Comparison of ENCODE assay signal across 9 cellular contexts in the genomic region with DNA sequence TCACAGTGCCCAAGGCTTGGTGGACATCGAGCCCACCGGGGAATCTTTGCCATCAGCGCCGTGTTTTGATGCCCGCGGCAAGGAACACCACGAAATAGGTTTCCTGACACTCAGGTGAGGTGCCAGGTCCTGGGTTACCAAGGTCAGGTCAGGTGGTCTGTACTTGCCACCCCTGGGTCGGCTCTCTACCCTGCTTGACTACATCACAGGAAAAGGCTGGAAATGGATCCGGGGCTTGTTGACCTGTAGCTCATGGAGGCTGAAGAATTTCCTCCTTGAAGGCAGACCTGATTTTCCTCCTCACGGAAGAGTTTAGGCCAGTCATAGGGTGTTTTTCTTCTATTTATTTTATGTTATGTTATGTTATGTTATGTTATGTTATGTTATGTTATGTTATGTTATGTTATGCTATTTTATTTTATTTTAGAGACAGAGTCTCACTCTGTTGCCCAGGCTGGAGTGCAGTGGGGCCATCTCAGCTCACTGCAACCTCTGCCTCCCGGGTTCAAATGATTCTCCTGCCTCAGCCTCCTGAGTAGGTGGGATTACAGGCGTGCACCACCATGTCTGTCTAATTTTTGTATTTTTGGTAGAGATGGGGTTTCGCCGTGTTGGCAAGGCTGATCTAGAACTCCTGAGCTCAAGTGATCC. TPM values are rescaled to one million over a fixed set of nuclear protein-coding genes. Genes with fewer than 3 reads are reported as not detected.
DNase-seq lines count a peak whose midpoint lies in the region; ATAC-seq, FAIRE-seq and TF ChIP-seq lines count a peak whose summit lies in the region.
"Not testable (repeated sequence)": the region's sequence is repeated elsewhere in the genome, so short reads cannot be mapped to it uniquely, and the experiment has no call there.
"Had no signal": no experiment of that assay in that cellular context is flagged by ENCODE, and none has a peak within 500 bp of the region (broad histone marks: within the 10 kb centered on the region; RNA-seq: fewer than 3 reads in every experiment).

No MANE protein-coding gene starts in this region.

- not testable (repeated sequence) for TF ChIP-seq CTCF in GM23338 (conservative IDR thresholded peaks at IDR 0.05; ENCODE audit: low read depth in 2 of 2); bronchial epithelial cell (IDR thresholded peaks at IDR 0.05; ENCODE audit: insufficient read depth, low read length, severe bottlenecking); gastroesophageal sphincter (IDR thresholded peaks at IDR 0.05); lung (IDR thresholded peaks at IDR 0.05; ENCODE audit: control extremely low read depth, extremely low read depth)

- not testable (repeated sequence) for H3K9me3 ChIP-seq in gastroesophageal sphincter; lung (ENCODE audit: control insufficient read depth in 2 of 2, insufficient read depth in 1 of 2, low read length in 1 of 2); aorta (ENCODE audit: control insufficient read depth, low read length)

- ATAC-seq in GM23338, result peak; percentile 20
- ATAC-seq in gastroesophageal sphincter; lung (ENCODE audit: insufficient read depth, low FRiP score); aorta (ENCODE audit: low FRiP score): not testable (repeated sequence)

- not testable (repeated sequence) for H3K79me2 ChIP-seq in GM23338 (replicated peaks; ENCODE audit: insufficient read depth)

- not testable (repeated sequence) for H3K36me3 Mint-ChIP-seq in GM23338 (ENCODE audit: low read depth)

- H3K4me3 Mint-ChIP-seq in GM23338, result peak overlapping the region; percentile 78

- peak overlapping the region; percentile 98 for H2AFZ ChIP-seq in GM23338

- H3K9ac ChIP-seq in rectal smooth muscle tissue (ENCODE audit: low read length), result peak overlapping the region; percentile 63

- H3K27ac Mint-ChIP-seq in GM23338, result peak overlapping the region; percentile 77; the same call in 1 of the 2 replicates

- WGBS in gastroesophageal sphincter (ENCODE audit: low coverage in 1 of 2), 2 donors, result 22 to 42% methylated on average over 4 to 5 of the region's 14 CpGs
- 32% methylated on average over 14 of the region's 14 CpGs for WGBS in lung, 2 donors
- 27 to 37% methylated on average over 14 of the region's 14 CpGs for WGBS in aorta, 2 donors

- H3F3A ChIP-seq in GM23338 (replicated peaks; ENCODE audit: low read depth), result peaks cover 10% of the 10 kb centered on the region; the same call in 1 of the 2 replicates

- not testable (repeated sequence) for H3K9me3 Mint-ChIP-seq in GM23338

- not testable (repeated sequence) for TF ChIP-seq POLR2A in gastroesophageal sphincter (IDR thresholded peaks at IDR 0.05)

- peaks cover 14% of the 10 kb centered on the region for H3K27me3 Mint-ChIP-seq in GM23338 (ENCODE audit: insufficient read depth, low read depth, poor library complexity)

- H3K9me2 ChIP-seq in GM23338 (ENCODE audit: insufficient read depth), result not testable (repeated sequence)

- H3K27ac ChIP-seq in GM23338 (ENCODE audit: low read depth) (peak overlapping the region; percentile 85), gastroesophageal sphincter (peak overlapping the region; percentile 68 to 97 (median 92)), lung (ENCODE audit: low read depth in 1 of 2, low read length in 1 of 2) (peak overlapping the region; percentile 95 to 97), rectal smooth muscle tissue (ENCODE audit: low read depth, low read length) (peak overlapping the region; percentile 65), aorta (ENCODE audit: low read depth in 1 of 2, low read length in 2 of 2) (peak overlapping the region; percentile 31 to 59)

- H3K4me1 ChIP-seq in GM23338 (ENCODE audit: insufficient read depth), result peaks cover 13% of the 10 kb centered on the region
- peaks cover 0 to 27% (median 9%) of the 10 kb centered on the region in 3 donors for H3K4me1 ChIP-seq in gastroesophageal sphincter
- peaks cover 0 to 12% of the 10 kb centered on the region in 2 donors for H3K4me1 ChIP-seq in lung (ENCODE audit: control insufficient read depth in 2 of 2, insufficient read depth in 2 of 2, low read length in 2 of 2)
- H3K4me1 ChIP-seq in rectal smooth muscle tissue (ENCODE audit: control insufficient read depth, insufficient read depth, low read length); aorta (ENCODE audit: control insufficient read depth in 1 of 2, insufficient read depth in 2 of 2, low read length in 2 of 2): not testable (repeated sequence)

- not testable (repeated sequence) for H4K20me1 ChIP-seq in GM23338 (replicated peaks; ENCODE audit: insufficient read depth)

- intact Hi-C loops in aorta (cut with DNase I), result not testable (repeated sequence)

- not testable (repeated sequence) for FAIRE-seq in bronchial epithelial cell (lab: Jason Lieb, UNC)

- H3K4me2 ChIP-seq in GM23338, result peak overlapping the region; percentile 93

- DNase-seq in GM23338 (ENCODE audit: low spot score), result peak; percentile 55
- peak; percentile 45 for DNase-seq in NCI-H748 (lab: John Stamatoyannopoulos, UW; ENCODE audit: unreplicated experiment)
- peak; percentile 41 for DNase-seq in activated CD4-positive, CD25-positive, alpha-beta regulatory T cell treated with anti-CD3 and anti-CD28 coated beads, Interleukin-2, amount 50 U/mL, for 72 hours
- not testable (repeated sequence) for DNase-seq in bronchial epithelial cell (ENCODE audit: low read depth); lung (ENCODE audit: low spot score); aorta

- TF ChIP-seq EP300 in gastroesophageal sphincter (IDR thresholded peaks at IDR 0.05), result not testable (repeated sequence)

- H3K4me3 ChIP-seq in GM23338 (peak overlapping the region; percentile 93), bronchial epithelial cell (ENCODE audit: low read depth, low read length) (peak overlapping the region; percentile 80), gastroesophageal sphincter (peak overlapping the region; percentile 61 to 69), lung (peak overlapping the region; percentile 57), rectal smooth muscle tissue (ENCODE audit: low read length) (peak overlapping the region; percentile 81), aorta (ENCODE audit: low read length in 2 of 2) (peak overlapping the region; percentile 5 to 40)

- not testable (repeated sequence) for H3K4me1 Mint-ChIP-seq in GM23338

- not testable (repeated sequence) for H3K36me3 ChIP-seq in GM23338 (ENCODE audit: insufficient read depth); bronchial epithelial cell (ENCODE audit: control insufficient read depth, insufficient read depth, low read length); gastroesophageal sphincter; lung (ENCODE audit: control insufficient read depth in 2 of 2, insufficient read depth in 2 of 2, low read length in 2 of 2); rectal smooth muscle tissue (ENCODE audit: control insufficient read depth, insufficient read depth, low read length); aorta (ENCODE audit: control insufficient read depth in 1 of 2, insufficient read depth in 2 of 2, low read length in 1 of 2)

- not testable (repeated sequence) for H3K27me3 ChIP-seq in GM23338 (ENCODE audit: insufficient read depth); bronchial epithelial cell (ENCODE audit: control insufficient read depth, insufficient read depth, low read length); gastroesophageal sphincter; lung (ENCODE audit: control insufficient read depth, insufficient read depth); rectal smooth muscle tissue (ENCODE audit: control insufficient read depth, insufficient read depth, low read length); aorta (ENCODE audit: control insufficient read depth in 1 of 2, insufficient read depth in 2 of 2, low read length in 1 of 2)

RNA-seq across cellular contexts. Expression of a gene that starts 4.6 kb away (rescaled TPM):
- total RNA-seq in GM23338 (2014; rRNA removed; shearing (Covaris generic)), result 34.4 and 35.8 TPM in 2 replicates
- 17.7 and 18.3 TPM in 2 replicates for polyA plus RNA-seq in GM23338 (2016; fragmentation: Nextera tagmentation; extraction: Ambion mirVana)
- 4.7 and 6.1 TPM in 2 replicates for total RNA-seq in bronchial epithelial cell
- 10 to 100 TPM; 11.8 to 35.3 (median 18.1) TPM for total RNA-seq in gastroesophageal sphincter
- total RNA-seq in lung, result 10 to 100 TPM; 11.5 to 19.0 TPM
- polyA plus RNA-seq in lung, result 10 to 100 TPM in 1 of 2 donors, 1 to 10 TPM in 1; 8.5 to 10.9 TPM
- total RNA-seq in aorta, result 10 to 100 TPM; 20.2 to 23.6 TPM
- polyA plus RNA-seq in aorta, result 1 to 10 TPM; 5.8 to 7.4 TPM

RNA-seq across cellular contexts. Expression of a gene that starts 10.2 kb away (rescaled TPM):
- 6.3 and 8.7 TPM in 2 replicates for total RNA-seq in GM23338 (2014; rRNA removed; shearing (Covaris generic))
- 9.0 and 10.9 TPM in 2 replicates for polyA plus RNA-seq in GM23338 (2016; fragmentation: Nextera tagmentation; extraction: Ambion mirVana)
- 5.5 and 6.4 TPM in 2 replicates for total RNA-seq in bronchial epithelial cell
- total RNA-seq in gastroesophageal sphincter, result 10 to 100 TPM in 2 of 4 donors, 1 to 10 TPM in 2; 4.6 to 21.9 (median 10.8) TPM
- total RNA-seq in lung, result 10 to 100 TPM; 34.8 to 42.1 TPM
- polyA plus RNA-seq in lung, result 10 to 100 TPM; 15.2 to 23.7 TPM
- total RNA-seq in aorta, result 10 to 100 TPM; 10.7 to 32.6 TPM
- 1 to 10 TPM; 6.1 to 7.8 TPM for polyA plus RNA-seq in aorta

RNA-seq across cellular contexts. Expression of a gene that starts 29.7 kb away (rescaled TPM):
- 38.0 and 48.5 TPM in 2 replicates for total RNA-seq in GM23338 (2014; rRNA removed; shearing (Covaris generic))
- polyA plus RNA-seq in GM23338 (2016; fragmentation: Nextera tagmentation; extraction: Ambion mirVana), result 66.7 and 68.0 TPM in 2 replicates
- total RNA-seq in bronchial epithelial cell, result 23.8 and 41.6 TPM in 2 replicates
- total RNA-seq in gastroesophageal sphincter, result 100 to 1,000 TPM in 1 of 4 donors, 10 to 100 TPM in 3; 36.6 to 112 (median 50.5) TPM
- 10 to 100 TPM; 14.7 to 33.1 TPM for total RNA-seq in lung
- polyA plus RNA-seq in lung, result 10 to 100 TPM; 38.3 to 55.5 TPM
- total RNA-seq in aorta, result 10 to 100 TPM; 16.6 to 17.4 TPM
- 10 to 100 TPM; 25.2 to 31.2 TPM for polyA plus RNA-seq in aorta

RNA-seq across cellular contexts. Expression of a gene that starts 47.1 kb away (rescaled TPM):
- not detected in 2 replicates for total RNA-seq in GM23338 (2014; rRNA removed; shearing (Covaris generic))
- not detected in 2 replicates for polyA plus RNA-seq in GM23338 (2016; fragmentation: Nextera tagmentation; extraction: Ambion mirVana)
- total RNA-seq in bronchial epithelial cell, result under 0.01 and 0.26 TPM in 2 replicates
- under 1 TPM in 2 of 4 donors, not detected in 2; 0.31 to 0.82 TPM for total RNA-seq in gastroesophageal sphincter
- total RNA-seq in lung, result not detected
- not detected for polyA plus RNA-seq in lung
- total RNA-seq in aorta, result not detected
- 1 to 10 TPM in 1 of 2 donors, not detected in 1; 1.8 TPM for polyA plus RNA-seq in aorta
- total RNA-seq: H4 had no signal

RNA-seq across cellular contexts. Expression of a gene that starts 58.7 kb away (rescaled TPM):
- not detected in 2 replicates for total RNA-seq in GM23338 (2014; rRNA removed; shearing (Covaris generic))
- polyA plus RNA-seq in GM23338 (2016; fragmentation: Nextera tagmentation; extraction: Ambion mirVana), result not detected in 2 replicates
- under 0.01 TPM in 1 of 2 replicates, not detected in the other for total RNA-seq in bronchial epithelial cell
- not detected for total RNA-seq in gastroesophageal sphincter
- total RNA-seq in lung, result not detected
- not detected for polyA plus RNA-seq in lung
- not detected for total RNA-seq in aorta
- polyA plus RNA-seq in aorta, result under 1 TPM in 1 of 2 donors, not detected in 1; 0.25 TPM
- total RNA-seq: H4 had no signal

Comparison
In these comparisons a context has a peak if more than half of its experiments do, and no peak if none do; other contexts are left out.
1. H3K27ac ChIP-seq: peak in every context shown above with its lines; median percentile 96 in lung; 92 in gastroesophageal sphincter; 85 in GM23338; 65 in rectal smooth muscle tissue; 45 in aorta.
2. H3K4me3 ChIP-seq: peak in every context shown above with its lines; median percentile 93 in GM23338; 81 in rectal smooth muscle tissue; 80 in bronchial epithelial cell; 65 in gastroesophageal sphincter; 57 in lung; 22 in aorta.